Comparison of ENCODE assay signal across 17 cellular contexts in the genomic region with DNA sequence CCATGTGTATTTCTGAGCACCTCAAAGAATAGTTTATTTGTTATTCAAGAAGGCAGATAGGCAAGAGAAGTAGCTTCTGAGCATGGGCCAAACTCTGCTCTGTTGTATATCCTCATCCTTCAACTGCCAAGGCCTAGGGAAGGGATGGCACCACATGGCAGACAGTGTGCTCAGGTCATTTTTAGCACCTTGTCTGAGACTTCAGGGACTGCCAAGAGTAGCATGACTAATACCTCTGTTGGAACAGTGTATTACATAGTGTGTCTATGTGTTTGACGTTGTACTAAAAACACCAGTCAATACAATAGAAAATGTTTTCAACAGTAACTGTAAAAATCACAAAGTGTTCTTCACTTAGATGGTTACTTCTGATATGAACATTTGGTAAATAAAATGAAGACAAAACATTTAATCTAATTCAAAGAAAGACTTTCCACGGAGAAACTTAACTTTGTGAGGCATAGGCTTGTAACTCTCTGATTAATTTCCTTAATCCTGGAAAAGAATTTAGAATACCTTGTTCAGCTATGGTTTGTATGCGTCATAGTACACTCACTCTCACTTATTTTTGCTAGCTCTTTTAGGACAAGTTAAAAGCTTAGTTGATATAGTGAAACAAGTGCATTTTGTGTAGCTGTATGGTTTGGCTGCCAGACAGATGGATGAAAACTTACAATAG.
DNase-seq lines count a peak whose midpoint lies in the region; ATAC-seq, FAIRE-seq and TF ChIP-seq lines count a peak whose summit lies in the region.
"Had no signal": no experiment of that assay in that cellular context is flagged by ENCODE, and none has a peak within 500 bp of the region (broad histone marks: within the 10 kb centered on the region; RNA-seq: fewer than 3 reads in every experiment).

No MANE protein-coding gene starts in this region.

- TF ChIP-seq CTCF in bronchial epithelial cell (IDR thresholded peaks at IDR 0.05; ENCODE audit: insufficient read depth, low read length, severe bottlenecking): no peak
- TF ChIP-seq CTCF in neural crest cell (conservative IDR thresholded peaks at IDR 0.05): no peak
- TF ChIP-seq CTCF in endothelial cell (IDR thresholded peaks at IDR 0.05; ENCODE audit: unreplicated experiment): no peak

- intact Hi-C loops in right cardiac atrium (cut with DNase I) (no loop called here), Right ventricle myocardium inferior (cut with DNase I) (no loop called here)

- H3K9me3 ChIP-seq in right cardiac atrium (ENCODE audit: control insufficient read depth, low read length): no peaks in the 10 kb centered on the region

- peaks cover 2% of the 10 kb centered on the region for H3K4me1 ChIP-seq in right cardiac atrium (ENCODE audit: control insufficient read depth, insufficient read depth, low read length)

- no peak for FAIRE-seq in bronchial epithelial cell (lab: Jason Lieb, UNC)
- FAIRE-seq: K562 had no signal

- H3K36me3 Mint-ChIP-seq in neural crest cell (ENCODE audit: low read depth) (no peaks in the 10 kb centered on the region), endothelial cell (ENCODE audit: low read depth, unreplicated experiment) (no peaks in the 10 kb centered on the region)
- H3K36me3 Mint-ChIP-seq: CD4-positive, alpha-beta memory T cell had no signal

- H3K9me3 Mint-ChIP-seq in neural crest cell: no peaks in the 10 kb centered on the region
- H3K9me3 Mint-ChIP-seq in endothelial cell (ENCODE audit: unreplicated experiment): no peaks in the 10 kb centered on the region
- H3K9me3 Mint-ChIP-seq: CD4-positive, alpha-beta memory T cell had no signal

- H3K27ac ChIP-seq in right cardiac atrium (ENCODE audit: low read length): no peak overlapping the region

- peak overlapping the region; percentile 9 for H3K27ac Mint-ChIP-seq in neural crest cell (ENCODE audit: unreplicated experiment)
- no peak overlapping the region for H3K27ac Mint-ChIP-seq in endothelial cell (ENCODE audit: unreplicated experiment)
- H3K27ac Mint-ChIP-seq: CD4-positive, alpha-beta memory T cell had no signal

- no peaks in the 10 kb centered on the region for H3K27me3 Mint-ChIP-seq in neural crest cell (ENCODE audit: low read depth)
- H3K27me3 Mint-ChIP-seq in endothelial cell (ENCODE audit: unreplicated experiment): no peaks in the 10 kb centered on the region

- H3K4me3 Mint-ChIP-seq in neural crest cell (no peak overlapping the region), endothelial cell (ENCODE audit: unreplicated experiment) (no peak overlapping the region)
- H3K4me3 Mint-ChIP-seq: CD4-positive, alpha-beta memory T cell had no signal

- no peak overlapping the region for H3K4me3 ChIP-seq in right cardiac atrium (ENCODE audit: low read length)
- no peak overlapping the region for H3K4me3 ChIP-seq in bronchial epithelial cell (ENCODE audit: low read depth, low read length)
- H3K4me3 ChIP-seq: K562 had no signal

- DNase-seq in right cardiac atrium (no peak), Right ventricle myocardium inferior (ENCODE audit: missing footprints) (no peak), bronchial epithelial cell (ENCODE audit: low read depth) (peak; percentile 12), neural crest cell (ENCODE audit: low read depth, low spot score) (no peak), NCI-H1694 (lab: John Stamatoyannopoulos, UW) (no peak), endothelial cell (ENCODE audit: low spot score) (no peak)
- no peak for DNase-seq in stimulated activated CD4-positive, alpha-beta T cell treated with anti-CD3 and anti-CD28 coated beads, Interleukin-4, amount 100 ng/mL, for 1 hour
- DNase-seq: Calu3; CD4-positive, alpha-beta memory T cell; DMS79; NCI-H1436 treated with DMSO at 0.1 percent for 48 hours; NCI-H2081; NCI-H2227 treated with DMSO at 0.1 percent for 48 hours; NCI-H69 had no signal

- peak; percentile 59 to 65 for ATAC-seq in right cardiac atrium
- ATAC-seq in Right ventricle myocardium inferior: no peak
- no peak for ATAC-seq in GM19463 (IDR thresholded peaks at IDR 0.05; ENCODE audit: unreplicated experiment)
- ATAC-seq: HCT116, K562 had no signal

- H3K4me1 Mint-ChIP-seq in neural crest cell: no peaks in the 10 kb centered on the region
- no peaks in the 10 kb centered on the region for H3K4me1 Mint-ChIP-seq in endothelial cell (ENCODE audit: unreplicated experiment)
- H3K4me1 Mint-ChIP-seq: CD4-positive, alpha-beta memory T cell had no signal

- H3K27me3 ChIP-seq in right cardiac atrium (ENCODE audit: control insufficient read depth, insufficient read depth) (no peaks in the 10 kb centered on the region), bronchial epithelial cell (ENCODE audit: control insufficient read depth, insufficient read depth, low read length) (no peaks in the 10 kb centered on the region)

- no peaks in the 10 kb centered on the region for H3K36me3 ChIP-seq in bronchial epithelial cell (ENCODE audit: control insufficient read depth, insufficient read depth, low read length)

- 72% methylated on average over 3 of the region's 3 CpGs for WGBS in right cardiac atrium

Comparison
In these comparisons a context has a peak if more than half of its experiments do, and no peak if none do; other contexts are left out.
1. ATAC-seq: peak in right cardiac atrium (2 of 2); none in Right ventricle myocardium inferior (single experiment) and GM19463 (single experiment).